24 cellular contexts compared by ENCODE assay signal in the genomic region with DNA sequence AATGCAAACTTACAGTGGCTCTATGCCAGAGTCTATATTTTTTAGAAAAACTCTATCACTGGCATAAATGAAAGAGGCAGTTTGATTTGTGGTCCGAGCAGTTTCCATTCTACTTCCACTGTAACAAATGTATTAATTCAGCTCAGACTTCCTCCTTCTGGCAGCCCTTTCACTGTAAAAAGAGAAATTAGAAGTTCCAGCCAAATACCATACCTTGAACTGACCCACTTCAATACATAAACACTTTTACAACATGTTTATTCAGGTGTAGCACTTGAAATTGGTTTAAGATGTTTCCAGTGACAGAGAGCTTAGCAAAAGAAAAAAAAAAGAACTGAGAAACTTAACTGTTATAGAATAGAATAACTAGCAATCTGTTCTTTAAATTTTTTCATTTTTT.
"Had no signal": no experiment of that assay in that cellular context is flagged by ENCODE, and none has a peak within 500 bp of the region (broad histone marks: within the 10 kb centered on the region; RNA-seq: fewer than 3 reads in every experiment).

No MANE protein-coding gene starts in this region.

- H3K27ac ChIP-seq: dorsolateral prefrontal cortex, gastroesophageal sphincter, neutrophil, psoas muscle, right lobe of liver, spleen, tibial artery, upper lobe of left lung, uterus had no signal

- FAIRE-seq: endometrium, keratinocyte had no signal

- H3K36me3 ChIP-seq: gastroesophageal sphincter, neutrophil, right lobe of liver, spleen, tibial artery, upper lobe of left lung, uterus had no signal

- H3K27me3 ChIP-seq: dorsolateral prefrontal cortex, gastroesophageal sphincter, neutrophil, right lobe of liver, spleen, tibial artery, upper lobe of left lung, uterus had no signal

- ATAC-seq: esophagus mucosa; gastroesophageal sphincter; mucosa of descending colon; naive thymus-derived CD8-positive, alpha-beta T cell; psoas muscle; right lobe of liver; stimulated activated memory B cell treated with anti-CD40 and anti-IgM and Interleukin-4, amounts not matched to agents 10 μg/mL and 1 μg/mL and 100 μg/mL, for 72 hours had no signal

- H3K4me3 ChIP-seq: dorsolateral prefrontal cortex, gastroesophageal sphincter, mucosa of descending colon, psoas muscle, right lobe of liver, spleen, tibial artery, upper lobe of left lung, uterus had no signal

- H3K9me3 ChIP-seq: gastroesophageal sphincter, mucosa of descending colon, neutrophil, psoas muscle, right lobe of liver, tibial artery, upper lobe of left lung, uterus had no signal

- DNase-seq: cortex of kidney; dorsolateral prefrontal cortex; effector CD8-positive, alpha-beta T cell; glutamatergic neuron; immature natural killer cell; mesendoderm; mucosa of descending colon; naive thymus-derived CD8-positive, alpha-beta T cell; psoas muscle; retina; right lobe of liver; spleen; stimulated activated CD4-positive, alpha-beta T cell treated with anti-CD3 and anti-CD28 coated beads, Interleukin-15, amount 100 ng/mL, for 24 hours; stimulated activated CD4-positive, alpha-beta T cell treated with anti-CD3 and anti-CD28 coated beads, Interleukin-1b, Interleukin-23, amount 100 ng/mL, for 48 hours; stimulated activated CD4-positive, alpha-beta T cell treated with anti-CD3 and anti-CD28 coated beads, Interleukin-4, amount 100 ng/mL, for 24 hours; tibial artery; upper lobe of left lung; uterus had no signal

- H3K4me1 ChIP-seq: gastroesophageal sphincter, psoas muscle, right lobe of liver, spleen, tibial artery, uterus had no signal
